11 cellular contexts compared by ENCODE assay signal in the genomic region with DNA sequence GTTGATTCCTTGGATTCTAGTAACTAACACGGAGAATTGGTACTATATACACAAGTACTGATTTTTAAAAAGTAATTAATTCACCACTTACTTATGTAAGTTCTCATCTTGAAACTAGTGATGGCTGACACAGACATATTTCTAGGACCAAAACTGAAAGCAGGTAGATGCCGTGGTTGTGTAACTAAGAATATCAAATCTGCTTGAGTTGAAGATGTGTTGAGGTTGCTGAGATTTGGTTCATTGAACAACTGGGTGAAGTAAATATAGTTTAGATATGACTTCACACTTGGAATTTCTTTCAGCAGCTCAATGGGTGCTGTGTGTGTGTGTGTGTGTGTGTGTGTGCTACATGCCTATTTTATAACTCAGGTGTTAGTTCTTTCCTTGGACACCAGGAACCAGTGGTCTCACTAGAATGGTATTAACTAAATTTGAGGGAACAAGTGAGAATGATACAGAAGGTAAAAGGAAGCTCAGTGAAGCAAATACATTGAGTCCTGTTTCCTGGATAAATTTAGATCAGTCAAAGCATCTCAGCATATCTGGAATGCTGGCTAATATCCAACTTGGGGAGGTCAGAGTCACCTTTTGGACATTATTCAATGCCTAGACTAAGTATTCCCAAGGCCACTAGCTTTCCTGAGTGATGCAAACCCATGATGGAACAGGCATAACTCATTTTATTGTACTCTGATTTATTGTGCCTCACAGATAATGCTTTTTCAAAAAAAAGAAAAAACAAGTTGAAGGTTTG.
A peak's percentile ranks its signal among the peaks of the same experiment; 100 is the strongest.
DNase-seq lines count a peak whose midpoint lies in the region; ATAC-seq and TF ChIP-seq lines count a peak whose summit lies in the region.
"Had no signal": no experiment of that assay in that cellular context is flagged by ENCODE, and none has a peak within 500 bp of the region (broad histone marks: within the 10 kb centered on the region; RNA-seq: fewer than 3 reads in every experiment).

No MANE protein-coding gene starts in this region.

- CTCF ChIA-PET in activated B cell treated with CpG ODN at 0.5 μM for 24 hours (lab: Charles Lee), result interaction anchor here (1.0 kb wide), 1 partner anchor 8 kb away, joined by 3 read pairs; no protein-coding TSS in a partner anchor

- H3K27me3 Mint-ChIP-seq in activated B cell treated with CpG ODN at 0.5 μM for 24 hours, result no peaks in the 10 kb centered on the region

- intact Hi-C loops in activated B cell treated with CpG ODN at 0.5 μM for 24 hours (cut with micrococcal nuclease), result loop anchor here (2.0 kb wide), 1 partner anchor 26 kb away; no protein-coding TSS in a partner anchor

- H3K36me3 Mint-ChIP-seq in activated B cell treated with CpG ODN at 0.5 μM for 24 hours (ENCODE audit: low read depth), result no peaks in the 10 kb centered on the region

- POLR2A ChIA-PET in activated B cell treated with CpG ODN at 0.5 μM for 24 hours (lab: Charles Lee), result interaction anchor here (1.2 kb wide), 1 partner anchor 26 kb away, joined by 5 read pairs; no protein-coding TSS in a partner anchor

- H3K4me1 Mint-ChIP-seq in activated B cell treated with CpG ODN at 0.5 μM for 24 hours, result peaks cover 16% of the 10 kb centered on the region

- no peak for TF ChIP-seq CTCF in activated B cell treated with CpG ODN at 0.5 μM for 24 hours (IDR thresholded peaks at IDR 0.05)
- TF ChIP-seq CTCF in GM13976 (IDR thresholded peaks at IDR 0.05; ENCODE audit: borderline replicate concordance, control extremely low read depth, extremely low read depth, insufficient read depth, missing control alignments), result no peak

- ATAC-seq in GM19438 (IDR thresholded peaks at IDR 0.05; ENCODE audit: low read depth, unreplicated experiment), result peak; percentile 83
- ATAC-seq in HG03045 (IDR thresholded peaks at IDR 0.05; ENCODE audit: unreplicated experiment), result peak; percentile 82
- ATAC-seq in activated B cell treated with CpG ODN at 0.5 μM for 24 hours (ENCODE audit: low read depth), result peak; percentile 81
- ATAC-seq: psoas muscle had no signal

- H3K9me3 Mint-ChIP-seq in activated B cell treated with CpG ODN at 0.5 μM for 24 hours, result peaks cover 3% of the 10 kb centered on the region

- in situ Hi-C loops in GM13976 (cut with MboI; ENCODE audit: low sequenced_read_pairs, unreplicated experiment), result no loop called here

- DNase-seq in EH (ENCODE audit: low read depth) (peak; percentile 15), activated B cell treated with CpG ODN at 0.5 μM for 24 hours (no peak), UCSD-AML1 (lab: John Stamatoyannopoulos, UW; ENCODE audit: unreplicated experiment) (no peak), NOMO-1 (lab: John Stamatoyannopoulos, UW; ENCODE audit: unreplicated experiment in 2 of 2) (no peak), GM13976 (ENCODE audit: low spot score) (no peak)
- DNase-seq in activated CD4-positive, alpha-beta T cell treated with anti-CD3 and anti-CD28 coated beads for 4 hours, result no peak
- DNase-seq: AML-193, islet precursor cell, psoas muscle had no signal

- H3K4me3 Mint-ChIP-seq in activated B cell treated with CpG ODN at 0.5 μM for 24 hours, result no peak overlapping the region

- H3K27ac Mint-ChIP-seq in activated B cell treated with CpG ODN at 0.5 μM for 24 hours, result peak overlapping the region; percentile 9
